In genomic region chr2:177161741-177162440, GRCh38 we compare ENCODE assay signal across 8 cellular contexts. TPM values are rescaled to one million over a fixed set of nuclear protein-coding genes. Genes with fewer than 3 reads are reported as not detected.
A peak's percentile ranks its signal among the peaks of the same experiment; 100 is the strongest.
DNase-seq lines count a peak whose midpoint lies in the region; ATAC-seq and TF ChIP-seq lines count a peak whose summit lies in the region.

No MANE protein-coding gene starts in this region.

- TF ChIP-seq POLR2A in esophagus muscularis mucosa (IDR thresholded peaks at IDR 0.05; ENCODE audit: low read depth), result no peak

- H3K4me3 Mint-ChIP-seq in CD4-positive, alpha-beta T cell, result no peak overlapping the region

- no peak overlapping the region for H3K27ac Mint-ChIP-seq in CD4-positive, alpha-beta T cell

- peak overlapping the region; percentile 59; the same call in 1 of the 2 replicates for H2AFZ ChIP-seq in PC-9

- intact Hi-C loops in CD4-positive, alpha-beta T cell (cut with DNase I, micrococcal nuclease), result loop anchor here (5.0 to 10.0 kb wide), 4 partner anchors 103 to 455 kb away; partner anchors contain the start of gene NFE2L2 (in 1 of the 2)
- intact Hi-C loops in PC-9 (cut with micrococcal nuclease; ENCODE audit: unreplicated experiment), result loop anchor here (2.0 to 10.0 kb wide), 3 partner anchors 393 to 1035 kb away; a partner anchor contains a TSS
- intact Hi-C loops in esophagus muscularis mucosa (cut with DNase I), result loop anchor here (5.0 to 10.0 kb wide), 2 partner anchors 133 to 255 kb away; no protein-coding TSS in a partner anchor

- no peaks in the 10 kb centered on the region for H3K27me3 Mint-ChIP-seq in CD4-positive, alpha-beta T cell

- no peak for TF ChIP-seq EP300 in esophagus muscularis mucosa (IDR thresholded peaks at IDR 0.05)

- H3K27me3 ChIP-seq in CD4-positive, alpha-beta T cell (ENCODE audit: control insufficient read depth, insufficient read depth, low read length), result no peaks in the 10 kb centered on the region
- no peaks in the 10 kb centered on the region for H3K27me3 ChIP-seq in PC-9 (ENCODE audit: insufficient read depth, low read depth)
- peaks cover 0 to 5% (median 0%) of the 10 kb centered on the region in 4 donors for H3K27me3 ChIP-seq in esophagus muscularis mucosa

- H3F3A ChIP-seq in PC-9 (ENCODE audit: insufficient read depth, low read depth), result peaks cover 21% of the 10 kb centered on the region

- peak overlapping the region; percentile 57 for H3K4me2 ChIP-seq in PC-9

- H3K79me2 ChIP-seq in PC-9 (ENCODE audit: low read depth), result no peaks in the 10 kb centered on the region

- no peaks in the 10 kb centered on the region for H3K9me2 ChIP-seq in PC-9 (ENCODE audit: insufficient read depth)

- WGBS in esophagus muscularis mucosa, result 50% methylated on average over 12 of the region's 12 CpGs

- no TSS peak for BruUV-seq in PC-9 (replicated peaks; lab: Mats Ljungman, UMichigan)

- ATAC-seq in CD4-positive, alpha-beta T cell (ENCODE audit: poor library complexity), result no peak
- ATAC-seq in GM18520 (IDR thresholded peaks at IDR 0.05; ENCODE audit: unreplicated experiment), result no peak

- H3K4me1 Mint-ChIP-seq in CD4-positive, alpha-beta T cell (ENCODE audit: low read depth), result peaks cover 13% of the 10 kb centered on the region

- H3K36me3 Mint-ChIP-seq in CD4-positive, alpha-beta T cell (ENCODE audit: low read depth), result no peaks in the 10 kb centered on the region

- POLR2A ChIA-PET in CD4-positive, alpha-beta T cell (lab: Charles Lee), result interaction anchor here (0.7 to 1.7 kb wide), 3 partner anchors 13 to 102 kb away, joined by 3 to 4 read pairs (median 4); partner anchors contain the start of gene HNRNPA3
- POLR2A ChIA-PET in PC-9 (lab: Charles Lee; ENCODE audit: unreplicated experiment), result interaction anchor here (0.6 kb wide), 1 partner anchor 1035 kb away, joined by 3 read pairs; no protein-coding TSS in a partner anchor

- H3K27ac ChIP-seq in CD4-positive, alpha-beta T cell (ENCODE audit: low read depth, low read length), result no peak overlapping the region
- H3K27ac ChIP-seq in PC-9 (no peak overlapping the region), esophagus muscularis mucosa (replicated peaks in 1 of 4) (no peak overlapping the region)

- H3K36me3 ChIP-seq in PC-9 (ENCODE audit: low read depth) (no peaks in the 10 kb centered on the region), esophagus muscularis mucosa (no peaks in the 10 kb centered on the region)

- H3K9me3 ChIP-seq in CD4-positive, alpha-beta T cell (ENCODE audit: control insufficient read depth, low read length), result no peaks in the 10 kb centered on the region
- H3K9me3 ChIP-seq in PC-9 (ENCODE audit: insufficient read depth, low read depth) (no peaks in the 10 kb centered on the region), esophagus muscularis mucosa (no peaks in the 10 kb centered on the region)

- DNase-seq in CD4-positive, alpha-beta T cell, result peak in 1 of 10 experiments; percentile 2
- DNase-seq in GM20000 (ENCODE audit: low spot score) (no peak), PC-9 (peak; percentile 44 to 79), esophagus muscularis mucosa (ENCODE audit: extremely low spot score) (no peak), retinal pigment epithelial cell (ENCODE audit: low read depth) (no peak), mucosa of gallbladder (ENCODE audit: low spot score) (no peak), KG1 (lab: John Stamatoyannopoulos, UW) (no peak)

- no peaks in the 10 kb centered on the region for H4K20me1 ChIP-seq in PC-9 (ENCODE audit: insufficient read depth)

- CTCF ChIA-PET in CD4-positive, alpha-beta T cell (lab: Charles Lee), result interaction anchor here (1.4 to 6.2 kb wide), 6 partner anchors 13 to 1035 kb away, joined by 4 to 67 read pairs (median 8); partner anchors contain the start of gene NFE2L2
- CTCF ChIA-PET in PC-9 (lab: Charles Lee), result interaction anchor here (0.7 to 1.2 kb wide), 3 partner anchors 12 to 172 kb away, joined by 3 to 4 read pairs (median 3); no protein-coding TSS in a partner anchor

- H3K9me3 Mint-ChIP-seq in CD4-positive, alpha-beta T cell, result no peaks in the 10 kb centered on the region

- H3K4me3 ChIP-seq in PC-9 (peak overlapping the region; percentile 20; the same call in 1 of the 2 replicates), esophagus muscularis mucosa (no peak overlapping the region), retinal pigment epithelial cell (ENCODE audit: low read length) (no peak overlapping the region)

- peak; percentile 73 for TF ChIP-seq CTCF in CD4-positive, alpha-beta T cell (IDR thresholded peaks at IDR 0.05)
- TF ChIP-seq CTCF in GM20000 (IDR thresholded peaks at IDR 0.05; ENCODE audit: extremely low read depth, missing control alignments), result peak; percentile 35
- peak; percentile 88 for TF ChIP-seq CTCF in PC-9 (conservative IDR thresholded peaks at IDR 0.05)
- peak; percentile 45 to 66 (median 49) for TF ChIP-seq CTCF in esophagus muscularis mucosa (IDR thresholded peaks at IDR 0.05)
- TF ChIP-seq CTCF in retinal pigment epithelial cell (conservative IDR thresholded peaks at IDR 0.05; ENCODE audit: low read depth, low read length), result peak; percentile 68

- H3K4me1 ChIP-seq in PC-9 (replicated peaks; ENCODE audit: insufficient read depth) (peaks cover 38% of the 10 kb centered on the region), esophagus muscularis mucosa (peaks cover 7 to 24% (median 18%) of the 10 kb centered on the region in 4 donors)

RNA-seq across cellular contexts. Expression of gene HNRNPA3, which starts 50.7 kb away (rescaled TPM):
- 100 to 1,000 TPM; 162 to 167 TPM for total RNA-seq in CD4-positive, alpha-beta T cell
- total RNA-seq in PC-9 (2021), result 245 and 290 TPM in 2 replicates
- total RNA-seq in esophagus muscularis mucosa, result 10 to 100 TPM; 59.2 to 72.3 (median 64.3) TPM
- 128 TPM for total RNA-seq in mucosa of gallbladder

Comparison
In these comparisons a context has a peak if more than half of its experiments do, and no peak if none do; other contexts are left out.
1. DNase-seq: peak in PC-9 (2 of 2); none in GM20000 (single experiment), esophagus muscularis mucosa (single experiment), retinal pigment epithelial cell (single experiment), mucosa of gallbladder (single experiment) and KG1 (single experiment).
2. CTCF ChIP-seq: peak in every context shown above with its lines; median percentile 88 in PC-9; 73 in CD4-positive, alpha-beta T cell; 68 in retinal pigment epithelial cell; 49 in esophagus muscularis mucosa; 35 in GM20000.